ENCODE assay signal across 19 cellular contexts in the genomic region with DNA sequence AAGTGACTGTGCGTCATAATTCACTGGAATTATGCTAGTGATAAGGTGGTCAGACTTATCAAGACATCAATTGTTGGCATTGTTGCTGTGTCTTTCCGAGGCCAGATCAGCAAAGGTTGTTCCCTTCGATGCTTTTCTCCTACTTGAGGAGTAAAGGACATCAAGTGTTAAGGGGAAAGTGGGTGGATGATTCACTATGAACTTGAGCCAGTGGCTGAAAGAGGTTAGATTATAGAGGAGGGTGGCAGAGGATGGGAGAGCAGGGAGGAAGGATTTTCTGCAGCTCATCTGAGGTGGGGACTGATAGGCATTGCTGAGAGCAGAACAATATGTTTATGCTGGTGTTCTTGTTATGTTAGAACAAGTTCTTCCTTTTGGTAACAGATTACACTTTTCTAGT.
DNase-seq lines count a peak whose midpoint lies in the region; ATAC-seq and TF ChIP-seq lines count a peak whose summit lies in the region.
"Had no signal": no experiment of that assay in that cellular context is flagged by ENCODE, and none has a peak within 500 bp of the region (broad histone marks: within the 10 kb centered on the region; RNA-seq: fewer than 3 reads in every experiment).

No MANE protein-coding gene starts in this region.

- no peak for TF ChIP-seq POLR2A in right lobe of liver (IDR thresholded peaks at IDR 0.05)

- no peaks in the 10 kb centered on the region for H3K9me3 ChIP-seq in right lobe of liver
- H3K9me3 ChIP-seq: BE2C, Peyer's patch had no signal

- no peaks in the 10 kb centered on the region for H3K36me3 ChIP-seq in right lobe of liver
- H3K36me3 ChIP-seq: BE2C, Peyer's patch had no signal

- peak overlapping the region; percentile 8 to 34 for H3K27ac Mint-ChIP-seq in natural killer cell treated with Interleukin-12 subunit alpha and Interleukin-12 subunit beta and Interleukin-15 and Interleukin-18, amount 100 ng/mL, for 72 hours
- no peak overlapping the region for H3K27ac Mint-ChIP-seq in natural killer cell
- H3K27ac Mint-ChIP-seq: GM23338 had no signal

- H3K4me3 Mint-ChIP-seq in natural killer cell treated with Interleukin-12 subunit alpha and Interleukin-12 subunit beta and Interleukin-15 and Interleukin-18, amount 100 ng/mL, for 72 hours: no peak overlapping the region
- no peak overlapping the region for H3K4me3 Mint-ChIP-seq in natural killer cell
- H3K4me3 Mint-ChIP-seq: CD4-positive, alpha-beta memory T cell; GM23338 had no signal

- TF ChIP-seq CTCF in natural killer cell (IDR thresholded peaks at IDR 0.05) (no peak), right lobe of liver (IDR thresholded peaks at IDR 0.05) (no peak)

- 87% methylated on average over 3 of the region's 3 CpGs for WGBS in right lobe of liver (ENCODE audit: insufficient coverage, low coverage, low lambda C conversion rate, missing lambda C conversion rate)

- no peaks in the 10 kb centered on the region for H3K27me3 Mint-ChIP-seq in natural killer cell treated with Interleukin-12 subunit alpha and Interleukin-12 subunit beta and Interleukin-15 and Interleukin-18, amount 100 ng/mL, for 72 hours
- H3K27me3 Mint-ChIP-seq in natural killer cell (ENCODE audit: low read depth in 2 of 2): no peaks in the 10 kb centered on the region
- H3K27me3 Mint-ChIP-seq: CD4-positive, alpha-beta memory T cell had no signal

- in situ Hi-C loops in ACHN (cut with HindIII; ENCODE audit: low pct_ligation_motif_present, low pct_unique_long_range_greater_than_20kb, low sequenced_read_pairs): no loop called here

- H3K9me3 Mint-ChIP-seq in natural killer cell treated with Interleukin-12 subunit alpha and Interleukin-12 subunit beta and Interleukin-15 and Interleukin-18, amount 100 ng/mL, for 72 hours: no peaks in the 10 kb centered on the region
- no peaks in the 10 kb centered on the region for H3K9me3 Mint-ChIP-seq in natural killer cell
- H3K9me3 Mint-ChIP-seq: CD4-positive, alpha-beta memory T cell; GM23338 had no signal

- DNase-seq in natural killer cell treated with Interleukin-12 subunit alpha and Interleukin-12 subunit beta and Interleukin-15 and Interleukin-18, amount 100 ng/mL, for 72 hours (ENCODE audit: low spot score): no peak
- DNase-seq in natural killer cell: no peak
- DNase-seq in amniotic epithelial cell (ENCODE audit: low read depth): peak; percentile 38
- peak; percentile 27 for DNase-seq in iris pigment epithelial cell (ENCODE audit: low read depth)
- DNase-seq in ACHN: no peak
- no peak for DNase-seq in right lobe of liver
- DNase-seq in cardiac septum (ENCODE audit: low spot score): no peak
- DNase-seq: BE2C; CD4-positive, alpha-beta memory T cell; DMS153; GDM1; HCEC 1CT; NCI-H1105 treated with DMSO at 0.1 percent for 48 hours; NCI-H1694; NK-92 treated with Interleukin-12 subunit alpha and Interleukin-12 subunit beta, amount 100 ng/mL, for 24 hours; Peyer's patch had no signal

- no peak overlapping the region for H3K27ac ChIP-seq in right lobe of liver
- H3K27ac ChIP-seq: 22Rv1, Peyer's patch had no signal

- no peak for ATAC-seq in natural killer cell treated with Interleukin-12 subunit alpha and Interleukin-12 subunit beta and Interleukin-15 and Interleukin-18, amount 100 ng/mL, for 72 hours
- ATAC-seq in natural killer cell: no peak
- ATAC-seq in esophagus mucosa: no peak
- ATAC-seq in right lobe of liver: no peak
- ATAC-seq: GM23338 had no signal

- H3K4me3 ChIP-seq in right lobe of liver: no peak overlapping the region
- H3K4me3 ChIP-seq: GM23338, Peyer's patch had no signal

- peaks cover 0 to 7% (median 3%) of the 10 kb centered on the region in 4 donors for H3K4me1 ChIP-seq in right lobe of liver
- H3K4me1 ChIP-seq: BE2C had no signal

- peaks cover 25 to 38% of the 10 kb centered on the region in 2 donors for H3K4me1 Mint-ChIP-seq in natural killer cell treated with Interleukin-12 subunit alpha and Interleukin-12 subunit beta and Interleukin-15 and Interleukin-18, amount 100 ng/mL, for 72 hours (ENCODE audit: low read depth in 2 of 2)
- H3K4me1 Mint-ChIP-seq in natural killer cell: peaks cover 14 to 34% of the 10 kb centered on the region in 2 donors
- H3K4me1 Mint-ChIP-seq: GM23338 had no signal

- no peaks in the 10 kb centered on the region for H3K27me3 ChIP-seq in right lobe of liver
- H3K27me3 ChIP-seq: BE2C, Peyer's patch had no signal

- intact Hi-C loops in natural killer cell (cut with micrococcal nuclease) (no loop called here), right lobe of liver (cut with DNase I) (no loop called here), cardiac septum (cut with DNase I) (no loop called here)

- no peaks in the 10 kb centered on the region for H3K36me3 Mint-ChIP-seq in natural killer cell treated with Interleukin-12 subunit alpha and Interleukin-12 subunit beta and Interleukin-15 and Interleukin-18, amount 100 ng/mL, for 72 hours
- H3K36me3 Mint-ChIP-seq in natural killer cell: no peaks in the 10 kb centered on the region
- H3K36me3 Mint-ChIP-seq: CD4-positive, alpha-beta memory T cell had no signal

Comparison
In these comparisons a context has a peak if more than half of its experiments do, and no peak if none do; other contexts are left out.
1. H3K27ac Mint-ChIP-seq: peak in natural killer cell treated with Interleukin-12 subunit alpha and Interleukin-12 subunit beta and Interleukin-15 and Interleukin-18, amount 100 ng/mL, for 72 hours (2 of 2); none in natural killer cell (0 of 2).
2. DNase-seq: peak in amniotic epithelial cell (single experiment) and iris pigment epithelial cell (single experiment); none in natural killer cell treated with Interleukin-12 subunit alpha and Interleukin-12 subunit beta and Interleukin-15 and Interleukin-18, amount 100 ng/mL, for 72 hours (single experiment), natural killer cell (single experiment), ACHN (single experiment), right lobe of liver (0 of 3) and cardiac septum (single experiment).